Comparison of ENCODE assay signal across 10 cellular contexts in genomic region chr10:13831711-13832110, GRCh38.
A peak's percentile ranks its signal among the peaks of the same experiment; 100 is the strongest.
DNase-seq lines count a peak whose midpoint lies in the region; ATAC-seq and TF ChIP-seq lines count a peak whose summit lies in the region.
"Had no signal": no experiment of that assay in that cellular context is flagged by ENCODE, and none has a peak within 500 bp of the region (broad histone marks: within the 10 kb centered on the region; RNA-seq: fewer than 3 reads in every experiment).

No MANE protein-coding gene starts in this region.

- no peaks in the 10 kb centered on the region for H3K27me3 Mint-ChIP-seq in activated T-helper 17 cell treated with anti-CD3 and anti-CD28 coated beads, Interleukin-2, amount 50 U/mL, for 72 hours
- H3K27me3 Mint-ChIP-seq in nephron progenitor cell (ENCODE audit: low read depth, poor library complexity): peaks cover 13% of the 10 kb centered on the region

- H3K36me3 Mint-ChIP-seq in activated T-helper 17 cell treated with anti-CD3 and anti-CD28 coated beads, Interleukin-2, amount 50 U/mL, for 72 hours (ENCODE audit: low read depth): no peaks in the 10 kb centered on the region
- H3K36me3 Mint-ChIP-seq in nephron progenitor cell (ENCODE audit: low read depth): peaks cover 24% of the 10 kb centered on the region

- H3K27ac Mint-ChIP-seq in activated T-helper 17 cell treated with anti-CD3 and anti-CD28 coated beads, Interleukin-2, amount 50 U/mL, for 72 hours: peak overlapping the region; percentile 11
- H3K27ac Mint-ChIP-seq in nephron progenitor cell: peak overlapping the region; percentile 43

- H3K9me3 Mint-ChIP-seq in activated T-helper 17 cell treated with anti-CD3 and anti-CD28 coated beads, Interleukin-2, amount 50 U/mL, for 72 hours: no peaks in the 10 kb centered on the region
- H3K9me3 Mint-ChIP-seq in nephron progenitor cell: no peaks in the 10 kb centered on the region

- DNase-seq in nephron progenitor cell (no peak), ecto neural progenitor cell (ENCODE audit: low spot score) (no peak), NCI-H1417 (lab: John Stamatoyannopoulos, UW) (no peak), iPS-NIHi7 (ENCODE audit: extremely low spot score) (no peak)
- DNase-seq: NCI-H1048 had no signal

- no peak overlapping the region for H3K4me3 Mint-ChIP-seq in activated T-helper 17 cell treated with anti-CD3 and anti-CD28 coated beads, Interleukin-2, amount 50 U/mL, for 72 hours
- no peak overlapping the region for H3K4me3 Mint-ChIP-seq in nephron progenitor cell

- peak; percentile 65 for ATAC-seq in GM18858 (IDR thresholded peaks at IDR 0.05; ENCODE audit: unreplicated experiment)
- peak; percentile 62 for ATAC-seq in HG03066 (IDR thresholded peaks at IDR 0.05; ENCODE audit: low read depth, unreplicated experiment)
- no peak for ATAC-seq in activated T-helper 17 cell treated with anti-CD3 and anti-CD28 coated beads, Interleukin-2, amount 50 U/mL, for 72 hours (replicated peaks)
- ATAC-seq in HG02981 (IDR thresholded peaks at IDR 0.05; ENCODE audit: unreplicated experiment): no peak
- ATAC-seq: esophagus mucosa had no signal

- no peaks in the 10 kb centered on the region for H3K4me1 Mint-ChIP-seq in activated T-helper 17 cell treated with anti-CD3 and anti-CD28 coated beads, Interleukin-2, amount 50 U/mL, for 72 hours
- H3K4me1 Mint-ChIP-seq in nephron progenitor cell: peaks cover 27% of the 10 kb centered on the region

- TF ChIP-seq CTCF in nephron progenitor cell (IDR thresholded peaks at IDR 0.05): no peak

Comparison
In these comparisons a context has a peak if more than half of its experiments do, and no peak if none do; other contexts are left out.
1. ATAC-seq: peak in GM18858 (single experiment) and HG03066 (single experiment); none in activated T-helper 17 cell treated with anti-CD3 and anti-CD28 coated beads, Interleukin-2, amount 50 U/mL, for 72 hours (single experiment) and HG02981 (single experiment).